Comparison of ENCODE assay signal across 8 cellular contexts in the genomic region with DNA sequence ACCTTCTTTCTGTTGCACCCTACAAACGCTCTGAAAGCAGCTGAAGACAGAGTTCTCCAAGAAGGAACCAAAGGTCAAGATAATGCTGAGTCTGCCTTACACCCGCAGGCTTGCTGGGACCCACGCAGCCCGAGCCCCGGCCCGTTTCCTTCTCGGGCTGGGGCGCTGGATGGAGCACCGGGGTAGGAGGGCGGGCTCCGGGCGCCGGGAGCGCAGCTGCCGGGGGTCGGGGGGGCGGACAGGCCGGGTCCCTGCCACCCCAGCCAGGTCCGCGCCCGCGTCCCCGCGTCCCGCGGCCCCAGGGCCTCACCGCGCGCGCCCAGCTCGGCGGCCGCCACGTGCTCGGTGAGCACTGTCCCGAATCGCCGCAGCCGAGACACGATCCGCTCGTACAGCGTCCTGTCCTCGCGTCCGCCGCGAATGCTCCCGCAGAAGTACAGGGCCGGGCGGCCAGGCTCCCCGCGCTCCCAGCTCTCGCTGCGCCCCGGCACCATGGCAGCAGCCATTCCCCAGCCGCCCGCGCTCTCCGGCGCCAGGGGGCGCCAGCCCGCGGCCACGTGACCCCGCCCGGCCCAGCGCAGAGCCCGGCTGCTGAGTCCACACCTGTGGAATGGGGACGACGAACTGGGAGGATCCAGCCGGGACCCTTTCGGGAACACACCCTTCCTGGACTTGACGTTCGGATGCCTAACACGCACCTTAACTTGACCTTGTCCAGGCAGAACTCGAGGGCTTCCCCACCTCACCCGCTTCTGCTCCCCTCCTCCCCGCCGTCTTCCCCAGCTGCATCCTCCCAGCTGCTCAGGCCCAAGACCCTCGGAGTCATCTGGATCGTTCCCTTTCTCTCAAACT. TPM values are rescaled to one million over a fixed set of nuclear protein-coding genes. Genes with fewer than 3 reads are reported as not detected.
DNase-seq lines count a peak whose midpoint lies in the region; ATAC-seq and TF ChIP-seq lines count a peak whose summit lies in the region.

Gene DNPH1, minus strand, starts transcription at position 531 of the 852 bp plus-strand sequence. Its CDS starts 25 bp downstream, at position 506.

- peak within 1 kb of the TSS; percentile 75 for H3K4me2 ChIP-seq in fibroblast of lung (ENCODE audit: extremely low read depth, insufficient read depth, low read length)

- TF ChIP-seq POLR2A in GM19193 (IDR thresholded peaks at IDR 0.05; ENCODE audit: extremely low read depth, insufficient read depth, insufficient read length), result peak; percentile 70

- H3K9me3 Mint-ChIP-seq in naive B cell, result no peaks in the 10 kb centered on the region
- no peaks in the 10 kb centered on the region for H3K9me3 Mint-ChIP-seq in stimulated activated memory B cell treated with anti-CD40 and anti-IgM and Interleukin-4, amounts not matched to agents 10 μg/mL and 1 μg/mL and 100 μg/mL, for 72 hours

- H3K36me3 Mint-ChIP-seq in naive B cell, result no peaks in the 10 kb centered on the region
- peaks cover 18% of the 10 kb centered on the region for H3K36me3 Mint-ChIP-seq in stimulated activated memory B cell treated with anti-CD40 and anti-IgM and Interleukin-4, amounts not matched to agents 10 μg/mL and 1 μg/mL and 100 μg/mL, for 72 hours

- peak within 1 kb of the TSS; percentile 86 to 94 (median 89) for H3K4me3 Mint-ChIP-seq in naive B cell
- H3K4me3 Mint-ChIP-seq in stimulated activated memory B cell treated with anti-CD40 and anti-IgM and Interleukin-4, amounts not matched to agents 10 μg/mL and 1 μg/mL and 100 μg/mL, for 72 hours, result peak within 1 kb of the TSS; percentile 89

- H3K4me1 ChIP-seq in fibroblast of lung (ENCODE audit: control insufficient read depth, extremely low read depth, insufficient read depth, low read length), result peaks cover 2% of the 10 kb centered on the region

- peak; percentile 43 to 65 for TF ChIP-seq CTCF in fibroblast of lung (conservative IDR thresholded peaks at IDR 0.05 in 1 of 2, IDR thresholded peaks at IDR 0.05 in 1 of 2; ENCODE audit: low read depth in 1 of 2, low read length in 2 of 2)

- H3K4me3 ChIP-seq in fibroblast of lung (replicated peaks in 1 of 4; ENCODE audit: control extremely low read depth in 1 of 4, insufficient read depth in 1 of 4, low read depth in 3 of 4, low read length in 4 of 4), result peak within 1 kb of the TSS; percentile 33 to 74 (median 62)

- peak within 1 kb of the TSS; percentile 67 for H3K9ac ChIP-seq in fibroblast of lung (ENCODE audit: insufficient read depth, low read length)

- H3K27ac ChIP-seq in fibroblast of lung (ENCODE audit: insufficient read depth, low read length), result no peak within 1 kb of the TSS

- no peaks in the 10 kb centered on the region for H3K9me3 ChIP-seq in fibroblast of lung (ENCODE audit: control insufficient read depth, insufficient read depth, low read depth, low read length)

- peak within 1 kb of the TSS; percentile 84 to 99 (median 94) for H3K27ac Mint-ChIP-seq in naive B cell
- H3K27ac Mint-ChIP-seq in stimulated activated memory B cell treated with anti-CD40 and anti-IgM and Interleukin-4, amounts not matched to agents 10 μg/mL and 1 μg/mL and 100 μg/mL, for 72 hours, result peak within 1 kb of the TSS; percentile 89

- DNase-seq in CD1c-positive myeloid dendritic cell (ENCODE audit: extremely low spot score) (peak; percentile 81), activated T-helper 1 cell treated with Interleukin-2 at 50 U/mL for 16 hours (ENCODE audit: low read depth) (peak; percentile 74), fibroblast of lung (ENCODE audit: low read depth in 2 of 2) (peak; percentile 53 to 56), naive B cell (peak; percentile 82)

- no peaks in the 10 kb centered on the region for H3K79me2 ChIP-seq in fibroblast of lung (ENCODE audit: control insufficient read depth, insufficient read depth, low read length)

- H4K20me1 ChIP-seq in fibroblast of lung (ENCODE audit: control insufficient read depth, extremely low read depth, insufficient read depth, low read length), result no peaks in the 10 kb centered on the region

- H2AFZ ChIP-seq in fibroblast of lung (ENCODE audit: low read length), result peak within 1 kb of the TSS; percentile 89

- peaks cover 29 to 51% (median 37%) of the 10 kb centered on the region in 3 donors for H3K4me1 Mint-ChIP-seq in naive B cell
- peaks cover 52% of the 10 kb centered on the region for H3K4me1 Mint-ChIP-seq in stimulated activated memory B cell treated with anti-CD40 and anti-IgM and Interleukin-4, amounts not matched to agents 10 μg/mL and 1 μg/mL and 100 μg/mL, for 72 hours

- peaks cover 2% of the 10 kb centered on the region for H3K36me3 ChIP-seq in fibroblast of lung (ENCODE audit: control insufficient read depth, insufficient read depth, low read length)

- peaks cover 7% of the 10 kb centered on the region for H3K27me3 ChIP-seq in fibroblast of lung (ENCODE audit: control insufficient read depth, insufficient read depth, low read length)

- ATAC-seq in HG03469 (IDR thresholded peaks at IDR 0.05; ENCODE audit: unreplicated experiment) (peak; percentile 46), naive B cell (ENCODE audit: low read depth in 2 of 2) (peak; percentile 67 to 71)
- peak; percentile 89 for ATAC-seq in stimulated activated memory B cell treated with anti-CD40 and anti-IgM and Interleukin-4, amounts not matched to agents 10 μg/mL and 1 μg/mL and 100 μg/mL, for 72 hours

- H3K27me3 Mint-ChIP-seq in naive B cell, result peaks cover 4 to 23% (median 18%) of the 10 kb centered on the region in 3 donors
- peaks cover 24% of the 10 kb centered on the region for H3K27me3 Mint-ChIP-seq in stimulated activated memory B cell treated with anti-CD40 and anti-IgM and Interleukin-4, amounts not matched to agents 10 μg/mL and 1 μg/mL and 100 μg/mL, for 72 hours

TF ChIP-seq in PFSK-1, 5 proteins besides CTCF, POLR2A, EP300 and RAD21:
- TF ChIP-seq TAF1 (IDR thresholded peaks at IDR 0.05; ENCODE audit: borderline replicate concordance, insufficient read depth, low read length), result 0 out of 2 replicates have a peak, but pooled peaks have one; percentile 26
- peak; percentile 74 for TF ChIP-seq POLR2AphosphoS5 (IDR thresholded peaks at IDR 0.05; ENCODE audit: low read depth, low read length)
- peak; percentile 78 for TF ChIP-seq FOXP2 (optimal IDR thresholded peaks at IDR 0.05; ENCODE audit: borderline replicate concordance, extremely low read depth, extremely low read length, insufficient read depth)
- TF ChIP-seq REST (IDR thresholded peaks at IDR 0.05; ENCODE audit: insufficient read depth in 1 of 2, low read depth in 2 of 2, low read length in 2 of 2), result 0 out of 4 replicates have a peak, but pooled peaks of 1 of the 2 experiments have one; percentile 10
- TF ChIP-seq SIN3A (IDR thresholded peaks at IDR 0.05; ENCODE audit: borderline replicate concordance, insufficient read depth, low read length), result 0 out of 2 replicates have a peak, but pooled peaks have one; percentile 28

RNA-seq across cellular contexts. Expression of gene DNPH1, which starts in this region (rescaled TPM):
- 248 TPM for polyA plus RNA-seq in PFSK-1 (2012; ENCODE audit: insufficient read length, low read depth)
- 39.5 and 52.5 TPM in 2 replicates for total RNA-seq in fibroblast of lung
- 31.2 and 32.0 TPM in 2 replicates for polyA plus RNA-seq in fibroblast of lung
- polyA plus RNA-seq in fibroblast of lung (2012), result 57.1 and 68.1 TPM in 2 replicates
- polyA minus RNA-seq in fibroblast of lung (ENCODE audit: low replicate concordance), result 9.5 and 12.9 TPM in 2 replicates
- 100 to 1,000 TPM; 101 to 176 (median 133) TPM for polyA plus RNA-seq in naive B cell (ENCODE audit: low read depth in 6 of 6)
